ENCODE assay signal across 14 cellular contexts in genomic region chr11:107683807-107684206, GRCh38. TPM values are rescaled to one million over a fixed set of nuclear protein-coding genes. Genes with fewer than 3 reads are reported as not detected.
DNase-seq lines count a peak whose midpoint lies in the region; ATAC-seq, FAIRE-seq and TF ChIP-seq lines count a peak whose summit lies in the region.
"Had no signal": no experiment of that assay in that cellular context is flagged by ENCODE, and none has a peak within 500 bp of the region (broad histone marks: within the 10 kb centered on the region; RNA-seq: fewer than 3 reads in every experiment).

No MANE protein-coding gene starts in this region.

- H3K9me3 ChIP-seq in AG04450 (ENCODE audit: control insufficient read depth, insufficient read depth, low read length): no peaks in the 10 kb centered on the region
- no peaks in the 10 kb centered on the region for H3K9me3 ChIP-seq in upper lobe of left lung
- H3K9me3 ChIP-seq: ascending aorta, heart left ventricle, MG63 had no signal

- FAIRE-seq in H54 (lab: Jason Lieb, UNC): peak; percentile 6

- TF ChIP-seq POLR2A in H54 (IDR thresholded peaks at IDR 0.05; ENCODE audit: low read depth, low read length) (no peak), upper lobe of left lung (IDR thresholded peaks at IDR 0.05) (no peak)

- TF ChIP-seq EP300 in upper lobe of left lung (IDR thresholded peaks at IDR 0.05): no peak

- POLR2A ChIA-PET in AG04450 (lab: Yijun Ruan, JAX): no interaction called here

- peaks cover 0 to 7% (median 2%) of the 10 kb centered on the region in 4 donors for H3K4me1 ChIP-seq in upper lobe of left lung
- H3K4me1 ChIP-seq: ascending aorta had no signal

- in situ Hi-C loops in SK-MEL-5 (cut with HindIII; ENCODE audit: low pct_unique_long_range_greater_than_20kb, low sequenced_read_pairs): no loop called here

- CTCF ChIA-PET in AG04450 (lab: Charles Lee): interaction anchor here (0.9 to 1.2 kb wide), 2 partner anchors 10 to 115 kb away, joined by 3 to 4 read pairs; no protein-coding TSS in a partner anchor

- H3K27ac ChIP-seq in AG04450 (ENCODE audit: low read depth, low read length): no peak overlapping the region
- no peak overlapping the region for H3K27ac ChIP-seq in upper lobe of left lung
- H3K27ac ChIP-seq: ascending aorta, heart left ventricle had no signal

- WGBS in upper lobe of left lung, 2 donors: 95 to 96% methylated on average over 2 of the region's 2 CpGs

- TF ChIP-seq CTCF in AG04450 (IDR thresholded peaks at IDR 0.05; ENCODE audit: low read depth, low read length): peak; percentile 53
- TF ChIP-seq CTCF in upper lobe of left lung (IDR thresholded peaks at IDR 0.05): peak in 3 of 6 experiments; percentile 15 to 38 (median 30)

- ATAC-seq in upper lobe of left lung (ENCODE audit: low FRiP score in 2 of 2) (no peak), HG02981 (IDR thresholded peaks at IDR 0.05; ENCODE audit: unreplicated experiment) (no peak), GM18498 (IDR thresholded peaks at IDR 0.05; ENCODE audit: unreplicated experiment) (no peak), GM21825 (IDR thresholded peaks at IDR 0.05; ENCODE audit: unreplicated experiment) (no peak)
- ATAC-seq: activated CD8-positive, alpha-beta T cell treated with anti-CD3 and anti-CD28 coated beads, Interleukin-2, amount 10 ng/mL, durations not matched to agents 7 days and 5 days; CD8-positive, alpha-beta T cell; heart left ventricle; naive thymus-derived CD8-positive, alpha-beta T cell had no signal

- DNase-seq in AG04450 (ENCODE audit: low read depth, low spot score) (no peak), H54 (ENCODE audit: insufficient read length, low spot score) (no peak), SK-MEL-5 (ENCODE audit: low read depth, low spot score) (peak; percentile 43), glomerular visceral epithelial cell (ENCODE audit: extremely low spot score) (peak; percentile 5), upper lobe of left lung (no peak)
- DNase-seq: activated CD8-positive, alpha-beta T cell treated with anti-CD3 and anti-CD28 coated beads, Interleukin-2, amount 10 ng/mL, durations not matched to agents 7 days and 5 days; CD8-positive, alpha-beta T cell; heart left ventricle; MG63; naive thymus-derived CD8-positive, alpha-beta T cell had no signal

- H3K4me3 ChIP-seq in AG04450 (ENCODE audit: low read depth, low read length) (no peak overlapping the region), upper lobe of left lung (no peak overlapping the region)
- H3K4me3 ChIP-seq: ascending aorta, heart left ventricle, MG63 had no signal

- H3K27me3 ChIP-seq in AG04450 (ENCODE audit: control insufficient read depth, insufficient read depth, low read length) (peaks cover 3% of the 10 kb centered on the region), upper lobe of left lung (no peaks in the 10 kb centered on the region)
- H3K27me3 ChIP-seq: ascending aorta, heart left ventricle, MG63 had no signal

- no peaks in the 10 kb centered on the region for H3K36me3 ChIP-seq in upper lobe of left lung
- H3K36me3 ChIP-seq: ascending aorta, heart left ventricle, MG63 had no signal

RNA-seq across cellular contexts. Expression of gene SLN, which starts 28.0 kb away (rescaled TPM):
- not detected in 2 replicates for polyA plus RNA-seq in AG04450 (2011; rRNA removed)
- polyA minus RNA-seq in AG04450 (2011; rRNA and poly(A)+ RNA removed): not detected in 2 replicates
- not detected in 2 replicates for total RNA-seq in SK-MEL-5 (2014; rRNA removed; shearing (Covaris generic))
- polyA plus RNA-seq in SK-MEL-5 (2015; cell fraction: cytosol; rRNA removed): not detected in 2 replicates
- polyA plus RNA-seq in SK-MEL-5 (2015; cell fraction: nucleus; rRNA removed): not detected in 2 replicates
- 1 to 10 TPM in 1 of 6 donors, under 1 TPM in 1, not detected in 4; 0.97 to 1.6 TPM for total RNA-seq in upper lobe of left lung
- total RNA-seq: activated CD8-positive, alpha-beta T cell treated with anti-CD3 and anti-CD28 coated beads, Interleukin-2, amount 10 ng/mL, durations not matched to agents 7 days and 5 days; ascending aorta; CD8-positive, alpha-beta T cell; naive thymus-derived CD8-positive, alpha-beta T cell had no signal
- polyA plus RNA-seq: naive thymus-derived CD8-positive, alpha-beta T cell had no signal

Comparison
In these comparisons a context has a peak if more than half of its experiments do, and no peak if none do; other contexts are left out.
1. DNase-seq: peak in SK-MEL-5 (single experiment) and glomerular visceral epithelial cell (single experiment); none in AG04450 (single experiment), H54 (single experiment) and upper lobe of left lung (0 of 2).